In the genomic region with DNA sequence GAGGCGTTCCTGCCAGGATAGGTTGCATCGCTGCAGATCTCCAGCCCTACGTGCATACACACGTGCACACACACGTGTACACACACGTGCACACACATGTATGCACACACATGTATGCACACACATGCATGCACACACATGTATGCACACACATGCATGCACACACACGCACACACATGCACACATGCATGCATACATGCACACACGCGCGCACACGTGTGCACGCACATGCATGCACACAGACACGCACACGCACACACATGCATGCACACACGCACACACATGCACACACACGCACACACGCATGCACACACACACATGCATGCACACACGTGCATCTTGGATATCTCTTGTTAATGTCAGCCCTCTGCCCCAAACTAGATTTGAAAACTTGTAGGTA, we compare ENCODE assay signal across 22 cellular contexts.
"Had no signal": no experiment of that assay in that cellular context is flagged by ENCODE, and none has a peak within 500 bp of the region (broad histone marks: within the 10 kb centered on the region; RNA-seq: fewer than 3 reads in every experiment).

No MANE protein-coding gene starts in this region.

- H3K4me1 ChIP-seq: foreskin keratinocyte had no signal

- H3K27ac ChIP-seq: colonic mucosa, foreskin keratinocyte, hepatocyte, left ventricle myocardium inferior, lower lobe of right lung, pancreas, suprapubic skin, thyroid gland, upper lobe of left lung, vagina had no signal

- H3K9me3 ChIP-seq: colonic mucosa, left ventricle myocardium inferior, lower lobe of right lung, pancreas, suprapubic skin, thyroid gland, upper lobe of left lung, vagina had no signal

- H2AFZ ChIP-seq: hepatocyte had no signal

- ATAC-seq: foreskin keratinocyte; left cardiac atrium; lower lobe of right lung; naive thymus-derived CD4-positive, alpha-beta T cell; pancreas; right cardiac atrium; stimulated activated effector memory CD8-positive, alpha-beta T cell treated with anti-CD3 and anti-CD28 coated beads, Interleukin-12 subunit alpha, Interleukin-12 subunit beta, amount 100 ng/mL, for 72 hours; stimulated activated naive CD8-positive, alpha-beta T cell treated with anti-CD3 and anti-CD28 coated beads, Interleukin-15, Interleukin-2, amounts not matched to agents 100 U/mL and 50 U/mL, for 24 hours had no signal

- DNase-seq: colonic mucosa; dermis blood vessel endothelial cell; erythroblast; foreskin keratinocyte; kidney; left cardiac atrium; left ventricle myocardium inferior; lower lobe of right lung; naive thymus-derived CD4-positive, alpha-beta T cell; nephron progenitor cell; nucleus accumbens; pancreas; stimulated activated CD4-positive, alpha-beta T cell treated with anti-CD3 and anti-CD28 coated beads, Interleukin-4, amount 100 ng/mL, for 1 hour; stimulated activated CD8-positive, alpha-beta memory T cell treated with anti-CD3 and anti-CD28 coated beads, Interleukin-4, amount 100 ng/mL, for 48 hours; stimulated activated naive CD8-positive, alpha-beta T cell treated with anti-CD3 and anti-CD28 coated beads, Interleukin-15, Interleukin-2, amounts not matched to agents 100 U/mL and 50 U/mL, for 24 hours; thyroid gland; upper lobe of left lung had no signal

- H3K4me3 ChIP-seq: colonic mucosa, hepatocyte, left ventricle myocardium inferior, lower lobe of right lung, pancreas, suprapubic skin, thyroid gland, upper lobe of left lung, vagina had no signal

- H3K79me2 ChIP-seq: hepatocyte had no signal

- H3K36me3 ChIP-seq: colonic mucosa, left ventricle myocardium inferior, lower lobe of right lung, pancreas, suprapubic skin, thyroid gland, upper lobe of left lung, vagina had no signal

- H3K4me2 ChIP-seq: hepatocyte had no signal

- FAIRE-seq: kidney, pancreas had no signal

- H3K27me3 ChIP-seq: colonic mucosa, hepatocyte, pancreas, suprapubic skin, thyroid gland, upper lobe of left lung, vagina had no signal
